ENCODE assay signal across 8 cellular contexts in the genomic region with DNA sequence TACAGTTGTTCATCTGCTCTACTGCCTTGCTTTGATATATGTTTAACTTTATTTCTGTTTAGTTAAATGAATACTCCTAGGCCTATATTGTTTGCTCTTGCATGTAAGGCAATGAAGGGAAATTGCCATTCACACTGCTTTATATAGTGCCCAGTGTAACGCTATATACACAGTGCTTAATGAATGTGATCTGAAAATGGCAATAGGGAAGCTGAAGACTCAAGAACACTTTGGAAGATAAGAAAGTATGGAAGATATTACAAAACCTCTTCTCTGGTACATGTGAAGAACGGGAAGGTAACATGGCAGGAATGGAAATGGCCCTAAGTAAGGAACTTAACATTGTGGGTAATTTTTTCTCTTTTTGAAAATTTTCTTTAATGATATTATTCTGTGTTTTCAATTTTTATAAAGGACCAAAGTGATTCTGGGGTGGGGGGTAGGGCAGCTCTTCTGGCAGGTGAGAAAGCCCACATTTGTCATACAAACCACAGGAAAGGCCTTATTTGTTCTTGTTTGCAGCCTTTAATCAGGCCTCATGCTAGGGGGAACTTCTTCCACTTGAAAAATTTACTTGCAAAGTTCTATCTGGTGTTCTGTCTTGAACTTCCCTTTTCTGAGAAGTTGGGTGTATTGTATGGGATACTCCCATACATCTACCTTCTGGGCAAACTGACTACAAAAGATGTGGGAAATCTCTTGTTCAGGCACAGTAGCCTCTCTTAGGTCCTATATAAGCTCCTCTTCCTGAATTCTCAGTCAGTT.
DNase-seq lines count a peak whose midpoint lies in the region; ATAC-seq, FAIRE-seq and TF ChIP-seq lines count a peak whose summit lies in the region.

No MANE protein-coding gene starts in this region.

- peak overlapping the region; percentile 94 for H3K27ac ChIP-seq in GM12878 (ENCODE audit: control insufficient read depth, insufficient read depth)
- peak overlapping the region; percentile 30 for H3K27ac ChIP-seq in rectal smooth muscle tissue (ENCODE audit: low read depth, low read length)

- no peak for TF ChIP-seq CTCF in GM13977 (IDR thresholded peaks at IDR 0.05; ENCODE audit: extremely low read depth, insufficient read depth, missing control alignments)
- no peak for TF ChIP-seq CTCF in GM12878 (IDR thresholded peaks at IDR 0.05 in 2 of 3, conservative IDR thresholded peaks at IDR 0.05 in 1 of 3; ENCODE audit: control insufficient read depth in 2 of 3, extremely low read depth in 1 of 3, insufficient read depth in 1 of 3, low read depth in 3 of 3, low read length in 3 of 3)

- BruUV-seq in GM12878 (replicated peaks; lab: Mats Ljungman, UMichigan), result no TSS peak

- TF ChIP-seq POLR2A in GM12878 (IDR thresholded peaks at IDR 0.05; ENCODE audit: low read depth, low read length), result no peak

- peak; percentile 36 for DNase-seq in GM13977 (ENCODE audit: low spot score)
- peak; percentile 92 for DNase-seq in KBM-7
- DNase-seq in GM12878 (ENCODE audit: low read depth, low spot score), result peak; percentile 74
- no peak for DNase-seq in NCI-H345 treated with DMSO at 0.1 percent for 48 hours (lab: John Stamatoyannopoulos, UW; ENCODE audit: unreplicated experiment)
- no peak for DNase-seq in occipital lobe (lab: John Stamatoyannopoulos, UW)
- no peak for DNase-seq in left lobe of liver (ENCODE audit: low spot score)

- intact Hi-C loops in GM12878 (cut with micrococcal nuclease; ENCODE audit: unreplicated experiment), result loop anchor here (2.0 kb wide), 1 partner anchor 37 kb away; no protein-coding TSS in a partner anchor

- H3K4me1 ChIP-seq in GM12878 (ENCODE audit: control insufficient read depth, insufficient read depth, low read length) (peaks cover 59% of the 10 kb centered on the region), rectal smooth muscle tissue (ENCODE audit: control insufficient read depth, insufficient read depth, low read length) (peaks cover 4% of the 10 kb centered on the region)

- SMC1A ChIA-PET in GM12878 (lab: Charles Lee; ENCODE audit: uncharacterized antibody, unreplicated experiment), result interaction anchor here (0.7 to 10.9 kb wide), 27 partner anchors 9 to 207 kb away, joined by 3 to 297 read pairs (median 5); partner anchors contain the start of gene SSH2

- ATAC-seq in GM12878, result peak; percentile 73
- ATAC-seq in left lobe of liver, result no peak
- no peak for ATAC-seq in HG03045 (IDR thresholded peaks at IDR 0.05; ENCODE audit: unreplicated experiment)

- TF ChIP-seq RAD21 in GM12878 (IDR thresholded peaks at IDR 0.05; ENCODE audit: insufficient read depth, low read depth, low read length), result peak; percentile 24; the same call in 1 of the 2 replicates

- H3K27me3 ChIP-seq in GM12878 (replicated peaks in 1 of 2; ENCODE audit: control insufficient read depth in 2 of 2, insufficient read depth in 2 of 2, low read length in 1 of 2) (no peaks in the 10 kb centered on the region), rectal smooth muscle tissue (ENCODE audit: control insufficient read depth, insufficient read depth, low read length) (no peaks in the 10 kb centered on the region)

- 49% methylated on average over 2 of the region's 2 CpGs for WGBS in GM12878 (ENCODE audit: insufficient coverage, insufficient replicate concordance, low lambda C conversion rate, missing lambda C conversion rate)

- H3K9me3 ChIP-seq in GM12878 (replicated peaks; ENCODE audit: control insufficient read depth, insufficient read depth, low read length), result peaks cover 2% of the 10 kb centered on the region; the same call in 2 of the 3 replicates

- peak overlapping the region; percentile 44 for H3K9ac ChIP-seq in GM12878 (ENCODE audit: control insufficient read depth, insufficient read depth, low read length)
- H3K9ac ChIP-seq in rectal smooth muscle tissue (ENCODE audit: low read length), result no peak overlapping the region

- H3K79me2 ChIP-seq in GM12878 (ENCODE audit: control insufficient read depth, insufficient read depth, low read length), result peaks cover 65% of the 10 kb centered on the region

- peak overlapping the region; percentile 32; the same call in 1 of the 2 replicates for H2AFZ ChIP-seq in GM12878 (ENCODE audit: control insufficient read depth, low read depth, low read length)

- in situ Hi-C loops in GM13977 (cut with MboI; ENCODE audit: low pct_unique_long_range_greater_than_20kb, low sequenced_read_pairs, unreplicated experiment), result no loop called here
- in situ Hi-C loops in KBM-7 (cut with MboI; ENCODE audit: low pct_unique_long_range_greater_than_20kb, low sequenced_read_pairs), result no loop called here
- in situ Hi-C loops in GM12878 (cut with MboI), result no loop called here

- no peaks in the 10 kb centered on the region for H4K20me1 ChIP-seq in GM12878 (ENCODE audit: control insufficient read depth, insufficient read depth)

- peak; percentile 46 to 52; a peak in 2 of 4 replicates for TF ChIP-seq EP300 in GM12878 (IDR thresholded peaks at IDR 0.05; ENCODE audit: borderline replicate concordance in 1 of 2, control insufficient read depth in 1 of 2, low read depth in 2 of 2, low read length in 2 of 2)

- POLR2A ChIA-PET in GM12878 (lab: Charles Lee), result interaction anchor here (0.5 to 4.5 kb wide), 18 partner anchors 10 to 207 kb away, joined by 3 to 87 read pairs (median 9); partner anchors contain the start of gene SSH2

- H3K4me2 ChIP-seq in GM12878 (ENCODE audit: control insufficient read depth, insufficient read depth), result peak overlapping the region; percentile 89

- peak; percentile 52 for FAIRE-seq in GM12878 (lab: Jason Lieb, UNC)

- CTCF ChIA-PET in GM12878 (lab: Yijun Ruan, JAX), result interaction anchor here (0.8 to 5.0 kb wide), 18 partner anchors 10 to 370 kb away, joined by 3 to 50 read pairs (median 6); no protein-coding TSS in a partner anchor

- H3K36me3 ChIP-seq in GM12878 (ENCODE audit: control insufficient read depth in 2 of 2, insufficient read depth in 2 of 2, low read length in 1 of 2), result no peaks in the 10 kb centered on the region; a peak in 1 of 4 replicates
- H3K36me3 ChIP-seq in rectal smooth muscle tissue (ENCODE audit: control insufficient read depth, insufficient read depth, low read length), result no peaks in the 10 kb centered on the region

- H3K4me3 ChIP-seq in GM12878 (no peak overlapping the region), rectal smooth muscle tissue (ENCODE audit: low read length) (no peak overlapping the region)

- RAD21 ChIA-PET in GM12878 (lab: Charles Lee; ENCODE audit: unreplicated experiment), result interaction anchor here (0.9 to 5.4 kb wide), 20 partner anchors 9 to 207 kb away, joined by 3 to 144 read pairs (median 10); partner anchors contain the start of gene SSH2

TF ChIP-seq in GM12878, 131 proteins besides CTCF, POLR2A, EP300 and RAD21 (continues in another document):
- no peak for TF ChIP-seq SIX5 (IDR thresholded peaks at IDR 0.05; ENCODE audit: low read depth, low read length, severe bottlenecking)
- TF ChIP-seq ZNF217 (IDR thresholded peaks at IDR 0.05), result 0 out of 2 replicates have a peak, but pooled peaks have one; percentile 15
- no peak for TF ChIP-seq SUZ12 (IDR thresholded peaks at IDR 0.05; ENCODE audit: unreplicated experiment)
- 0 out of 4 replicates have a peak, but pooled peaks of 1 of the 2 experiments have one; percentile 37 for TF ChIP-seq ETV6 (conservative IDR thresholded peaks at IDR 0.05 in 1 of 2, IDR thresholded peaks at IDR 0.05 in 1 of 2; ENCODE audit: borderline replicate concordance in 1 of 2, low read depth in 1 of 2)
- no peak for TF ChIP-seq SP1 (IDR thresholded peaks at IDR 0.05; ENCODE audit: low read depth, low read length)
- TF ChIP-seq HCFC1 (IDR thresholded peaks at IDR 0.05; ENCODE audit: low read length), result no peak
- no peak for TF ChIP-seq HDAC6 (IDR thresholded peaks at IDR 0.05; ENCODE audit: unreplicated experiment)
- TF ChIP-seq ZNF274 (IDR thresholded peaks at IDR 0.05; ENCODE audit: insufficient read depth, insufficient read length), result no peak
- no peak for TF ChIP-seq BCL3 (IDR thresholded peaks at IDR 0.05; ENCODE audit: borderline replicate concordance, insufficient read depth, low read depth, low read length, poor library complexity, severe bottlenecking)
- no peak for TF ChIP-seq PML (IDR thresholded peaks at IDR 0.05; ENCODE audit: low read length)
- peak; percentile 19; the same call in 1 of the 2 replicates for TF ChIP-seq SMARCA5 (IDR thresholded peaks at IDR 0.05)
- no peak for TF ChIP-seq RB1 (IDR thresholded peaks at IDR 0.05; ENCODE audit: borderline replicate concordance)
- no peak; the same call in 1 of the 2 replicates for TF ChIP-seq PAX8 (IDR thresholded peaks at IDR 0.05)
- TF ChIP-seq PKNOX1 (IDR thresholded peaks at IDR 0.05), result peak; percentile 23
- no peak for TF ChIP-seq NFXL1 (IDR thresholded peaks at IDR 0.05; ENCODE audit: borderline replicate concordance)
- peak; percentile 55 for TF ChIP-seq NFIC (IDR thresholded peaks at IDR 0.05; ENCODE audit: low read depth, low read length)
- TF ChIP-seq TBL1XR1 (IDR thresholded peaks at IDR 0.05; ENCODE audit: low read depth, low read length), result no peak
- peak; percentile 12; the same call in 1 of the 2 replicates for TF ChIP-seq CHD2 (IDR thresholded peaks at IDR 0.05; ENCODE audit: borderline replicate concordance, low read depth, low read length)
- no peak for TF ChIP-seq NR2C2 (IDR thresholded peaks at IDR 0.05; ENCODE audit: borderline replicate concordance, control insufficient read depth, insufficient read length, low read depth)
- no peak for TF ChIP-seq IRF4 (IDR thresholded peaks at IDR 0.05; ENCODE audit: low read depth, low read length)
- no peak for TF ChIP-seq CBX3 (IDR thresholded peaks at IDR 0.05; ENCODE audit: borderline replicate concordance, low read depth)

Comparison
In these comparisons a context has a peak if more than half of its experiments do, and no peak if none do; other contexts are left out.
1. DNase-seq: peak in GM13977 (single experiment), KBM-7 (single experiment) and GM12878 (single experiment); none in NCI-H345 treated with DMSO at 0.1 percent for 48 hours (single experiment), occipital lobe (single experiment) and left lobe of liver (single experiment).